8 cellular contexts compared by ENCODE assay signal in genomic region chrX:71098302-71098701, GRCh38. TPM values are rescaled to one million over a fixed set of nuclear protein-coding genes. Genes with fewer than 3 reads are reported as not detected.
DNase-seq lines count a peak whose midpoint lies in the region; ATAC-seq, FAIRE-seq and TF ChIP-seq lines count a peak whose summit lies in the region.

No MANE protein-coding gene starts in this region.

- peak; percentile 42 for ATAC-seq in GM18907 (IDR thresholded peaks at IDR 0.05; ENCODE audit: unreplicated experiment)

- H3K27me3 ChIP-seq in fibroblast of lung (ENCODE audit: control insufficient read depth, insufficient read depth, low read length): no peaks in the 10 kb centered on the region

- H4K20me1 ChIP-seq in fibroblast of lung (ENCODE audit: control insufficient read depth, extremely low read depth, insufficient read depth, low read length): no peaks in the 10 kb centered on the region

- no peak overlapping the region for H3K4me2 ChIP-seq in fibroblast of lung (ENCODE audit: extremely low read depth, insufficient read depth, low read length)

- H3K9ac ChIP-seq in fibroblast of lung (ENCODE audit: insufficient read depth, low read length): no peak overlapping the region

- TF ChIP-seq CTCF in AG10803 (conservative IDR thresholded peaks at IDR 0.05; ENCODE audit: low read length) (peak; percentile 46), fibroblast of lung (conservative IDR thresholded peaks at IDR 0.05 in 1 of 2, IDR thresholded peaks at IDR 0.05 in 1 of 2; ENCODE audit: low read depth in 1 of 2, low read length in 2 of 2) (peak; percentile 31 to 42)

- H3K79me2 ChIP-seq in fibroblast of lung (ENCODE audit: control insufficient read depth, insufficient read depth, low read length): no peaks in the 10 kb centered on the region

- H3K27ac ChIP-seq in fibroblast of lung (ENCODE audit: insufficient read depth, low read length): no peak overlapping the region

- H3K36me3 ChIP-seq in fibroblast of lung (ENCODE audit: control insufficient read depth, insufficient read depth, low read length): no peaks in the 10 kb centered on the region

- no peaks in the 10 kb centered on the region for H3K4me1 ChIP-seq in fibroblast of lung (ENCODE audit: control insufficient read depth, extremely low read depth, insufficient read depth, low read length)

- H3K4me3 ChIP-seq in AG10803 (ENCODE audit: low read length) (no peak overlapping the region), fibroblast of lung (replicated peaks in 1 of 4; ENCODE audit: control extremely low read depth in 1 of 4, insufficient read depth in 1 of 4, low read depth in 3 of 4, low read length in 4 of 4) (no peak overlapping the region)

- H2AFZ ChIP-seq in fibroblast of lung (ENCODE audit: low read length): no peak overlapping the region

- H3K9me3 ChIP-seq in fibroblast of lung (ENCODE audit: control insufficient read depth, insufficient read depth, low read depth, low read length): no peaks in the 10 kb centered on the region

- no peak for FAIRE-seq in urothelium cell line (lab: Jason Lieb, UNC)

- DNase-seq in AG10803 (ENCODE audit: low read depth): peak; percentile 35
- DNase-seq in NOMO-1 treated with DMSO at 0.1 percent for 48 hours (lab: John Stamatoyannopoulos, UW; ENCODE audit: unreplicated experiment): peak; percentile 50
- DNase-seq in activated T-cell treated with anti-CD3 and anti-CD28 coated beads for 24 hours (ENCODE audit: low read depth): peak; percentile 58
- peak; percentile 25 to 46 for DNase-seq in fibroblast of lung (ENCODE audit: low read depth in 2 of 2)
- peak in 43 of 56 donors; percentile 0 to 72 (median 12) for DNase-seq in nucleus accumbens (lab: John Stamatoyannopoulos, UW)
- DNase-seq in urothelium cell line (ENCODE audit: low spot score): peak; percentile 38
- DNase-seq in A172 (ENCODE audit: low spot score): no peak

RNA-seq across cellular contexts. Expression of gene FOXO4, which starts 2.7 kb away (rescaled TPM):
- 6.9 and 7.4 TPM in 2 replicates for total RNA-seq in fibroblast of lung
- polyA plus RNA-seq in fibroblast of lung: 1.5 and 2.3 TPM in 2 replicates
- polyA plus RNA-seq in fibroblast of lung (2012): 3.2 and 6.8 TPM in 2 replicates
- 5.3 and 11.1 TPM in 2 replicates for polyA minus RNA-seq in fibroblast of lung (ENCODE audit: low replicate concordance)
- 0.98 and 2.4 TPM in 2 replicates for total RNA-seq in A172 (2014; rRNA removed; shearing (Covaris generic))

RNA-seq across cellular contexts. Expression of gene CXorf65, which starts 8.2 kb away (rescaled TPM):
- not detected in 2 replicates for total RNA-seq in fibroblast of lung
- polyA plus RNA-seq in fibroblast of lung: not detected in 2 replicates
- not detected in 2 replicates for polyA plus RNA-seq in fibroblast of lung (2012)
- polyA minus RNA-seq in fibroblast of lung (ENCODE audit: low replicate concordance): not detected in 2 replicates
- not detected in 2 replicates for total RNA-seq in A172 (2014; rRNA removed; shearing (Covaris generic))

RNA-seq across cellular contexts. Expression of gene IL2RG, which starts 13.1 kb away (rescaled TPM):
- not detected in 2 replicates for total RNA-seq in fibroblast of lung
- not detected in 2 replicates for polyA plus RNA-seq in fibroblast of lung
- polyA plus RNA-seq in fibroblast of lung (2012): not detected in 2 replicates
- not detected in 2 replicates for polyA minus RNA-seq in fibroblast of lung (ENCODE audit: low replicate concordance)
- total RNA-seq in A172 (2014; rRNA removed; shearing (Covaris generic)): 0.22 and 1.4 TPM in 2 replicates

RNA-seq across cellular contexts. Expression of gene MED12, which starts 20.1 kb away (rescaled TPM):
- 17.5 and 33.2 TPM in 2 replicates for total RNA-seq in fibroblast of lung
- polyA plus RNA-seq in fibroblast of lung: 6.4 and 7.2 TPM in 2 replicates
- polyA plus RNA-seq in fibroblast of lung (2012): 13.0 and 14.5 TPM in 2 replicates
- 334 and 362 TPM in 2 replicates for polyA minus RNA-seq in fibroblast of lung (ENCODE audit: low replicate concordance)
- 16.9 and 26.8 TPM in 2 replicates for total RNA-seq in A172 (2014; rRNA removed; shearing (Covaris generic))

RNA-seq across cellular contexts. Expression of gene SNX12, which starts 30.2 kb away (rescaled TPM):
- 50.3 and 80.8 TPM in 2 replicates for total RNA-seq in fibroblast of lung
- 84.6 and 84.7 TPM in 2 replicates for polyA plus RNA-seq in fibroblast of lung
- 81.2 and 86.9 TPM in 2 replicates for polyA plus RNA-seq in fibroblast of lung (2012)
- 129 and 135 TPM in 2 replicates for polyA minus RNA-seq in fibroblast of lung (ENCODE audit: low replicate concordance)
- total RNA-seq in A172 (2014; rRNA removed; shearing (Covaris generic)): 69.0 and 101 TPM in 2 replicates
